8 cellular contexts compared by ENCODE assay signal in genomic region chr2:223611061-223611460, GRCh38. TPM values are rescaled to one million over a fixed set of nuclear protein-coding genes. Genes with fewer than 3 reads are reported as not detected.
"Had no signal": no experiment of that assay in that cellular context is flagged by ENCODE, and none has a peak within 500 bp of the region (broad histone marks: within the 10 kb centered on the region; RNA-seq: fewer than 3 reads in every experiment).

No MANE protein-coding gene starts in this region.

- H3K4me3 Mint-ChIP-seq: GM23338, IgD-negative memory B cell had no signal

- H3K9ac ChIP-seq: KMS-11 had no signal

- ATAC-seq: GM23338 had no signal

- H2AFZ ChIP-seq: GM23338 had no signal

- H3K27ac Mint-ChIP-seq: GM23338, IgD-negative memory B cell had no signal

- H3K36me3 ChIP-seq: HAP-1 had no signal

- H3K27ac ChIP-seq: KMS-11 had no signal

- DNase-seq: H7, KBM-7 had no signal

- H3K4me3 ChIP-seq: GM23338, HAP-1 had no signal

- H3K4me2 ChIP-seq: GM23338, KMS-11 had no signal

- H3K36me3 Mint-ChIP-seq: IgD-negative memory B cell had no signal

- H3K9me3 Mint-ChIP-seq: GM23338 had no signal

- FAIRE-seq: HTR-8/SVneo had no signal

RNA-seq across cellular contexts. Expression of gene SCG2, which starts 8.9 kb away (rescaled TPM):
- total RNA-seq: HT-29 had no signal
- polyA plus RNA-seq: IgD-negative memory B cell had no signal
